1 cellular context compared by ENCODE assay signal in the genomic region with DNA sequence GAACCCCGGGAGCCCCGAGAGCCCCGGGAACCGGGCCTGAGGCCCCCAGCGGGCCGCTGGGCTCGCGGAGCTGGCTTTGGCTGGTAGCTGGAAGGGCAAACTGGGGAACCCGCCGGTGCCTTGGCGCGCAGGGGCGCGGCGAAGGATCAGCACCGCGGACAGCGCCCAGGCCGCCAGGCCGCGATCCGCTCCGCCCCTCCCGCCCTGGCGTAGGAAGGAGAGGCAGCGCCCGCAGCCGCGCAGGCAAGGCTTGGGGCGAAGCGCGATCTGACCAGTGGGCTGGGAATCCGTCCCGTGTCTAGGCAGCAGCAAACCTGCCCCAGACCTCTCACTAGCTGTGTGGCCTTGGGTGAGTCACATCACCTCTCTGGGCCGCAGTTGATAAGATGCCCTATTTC.
TF ChIP-seq lines count a peak whose summit lies in the region.

No MANE protein-coding gene starts in this region.

TF ChIP-seq in HepG2, 621 proteins besides CTCF, POLR2A, EP300 and RAD21 (continued from another document and continues in another):
- TF ChIP-seq ZNF503 (CRISPR knock-in tag; IDR thresholded peaks at IDR 0.05): peak; percentile 84
- TF ChIP-seq ZNF496 (CRISPR knock-in tag; IDR thresholded peaks at IDR 0.05; ENCODE audit: insufficient replicate concordance): no peak
- TF ChIP-seq ZNF816 (CRISPR knock-in tag; IDR thresholded peaks at IDR 0.05; ENCODE audit: borderline replicate concordance): peak; percentile 94
- TF ChIP-seq ZBTB3 (CRISPR knock-in tag; IDR thresholded peaks at IDR 0.05; ENCODE audit: borderline replicate concordance, low read depth): no peak
- TF ChIP-seq ZBTB42 (CRISPR knock-in tag; IDR thresholded peaks at IDR 0.05): peak; percentile 94
- TF ChIP-seq, protein P1, sequence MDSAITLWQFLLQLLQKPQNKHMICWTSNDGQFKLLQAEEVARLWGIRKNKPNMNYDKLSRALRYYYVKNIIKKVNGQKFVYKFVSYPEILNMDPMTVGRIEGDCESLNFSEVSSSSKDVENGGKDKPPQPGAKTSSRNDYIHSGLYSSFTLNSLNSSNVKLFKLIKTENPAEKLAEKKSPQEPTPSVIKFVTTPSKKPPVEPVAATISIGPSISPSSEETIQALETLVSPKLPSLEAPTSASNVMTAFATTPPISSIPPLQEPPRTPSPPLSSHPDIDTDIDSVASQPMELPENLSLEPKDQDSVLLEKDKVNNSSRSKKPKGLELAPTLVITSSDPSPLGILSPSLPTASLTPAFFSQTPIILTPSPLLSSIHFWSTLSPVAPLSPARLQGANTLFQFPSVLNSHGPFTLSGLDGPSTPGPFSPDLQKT (CRISPR knock-in tag; IDR thresholded peaks at IDR 0.05; ENCODE audit: borderline replicate concordance): peak; percentile 71; the same call in 1 of the 2 replicates
- no peak for TF ChIP-seq ZNF326 (CRISPR knock-in tag; IDR thresholded peaks at IDR 0.05; ENCODE audit: borderline replicate concordance)
- peak; percentile 60; the same call in 1 of the 2 replicates for TF ChIP-seq ZNF543 (CRISPR knock-in tag; IDR thresholded peaks at IDR 0.05)
- TF ChIP-seq ZNF136 (CRISPR knock-in tag; IDR thresholded peaks at IDR 0.05; ENCODE audit: low read depth): peak; percentile 63; the same call in 1 of the 2 replicates
- TF ChIP-seq MTF1 (CRISPR knock-in tag; IDR thresholded peaks at IDR 0.05): peak; percentile 91
- peak; percentile 99 for TF ChIP-seq ZNF790 (CRISPR knock-in tag; IDR thresholded peaks at IDR 0.05; ENCODE audit: borderline replicate concordance)
- TF ChIP-seq ZNF781 (CRISPR knock-in tag; IDR thresholded peaks at IDR 0.05; ENCODE audit: borderline replicate concordance, not compliant biosample characterization): peak; percentile 90
- TF ChIP-seq USF2 (IDR thresholded peaks at IDR 0.05; ENCODE audit: low read depth, low read length): no peak
- no peak for TF ChIP-seq USF2 (CRISPR knock-in tag; IDR thresholded peaks at IDR 0.05; ENCODE audit: borderline replicate concordance)
- TF ChIP-seq ZNF124 (CRISPR knock-in tag; IDR thresholded peaks at IDR 0.05): peak; percentile 99
- TF ChIP-seq ZNF12 (CRISPR knock-in tag; IDR thresholded peaks at IDR 0.05): peak; percentile 84
- 0 out of 2 replicates have a peak, but pooled peaks have one; percentile 25 for TF ChIP-seq SIN3B (IDR thresholded peaks at IDR 0.05; ENCODE audit: low read length)
- peak; percentile 94; the same call in 1 of the 2 replicates for TF ChIP-seq MTF2 (CRISPR knock-in tag; IDR thresholded peaks at IDR 0.05; ENCODE audit: borderline replicate concordance)
- peak; percentile 72 for TF ChIP-seq ZFX (CRISPR knock-in tag; IDR thresholded peaks at IDR 0.05; ENCODE audit: low read depth)
- TF ChIP-seq ETV6 (CRISPR knock-in tag; conservative IDR thresholded peaks at IDR 0.05): peak; percentile 99
- TF ChIP-seq ZNF660 (CRISPR knock-in tag; IDR thresholded peaks at IDR 0.05; ENCODE audit: borderline replicate concordance, low read depth): peak; percentile 79; the same call in 1 of the 2 replicates
- peak; percentile 98 for TF ChIP-seq KDM5B (CRISPR knock-in tag; IDR thresholded peaks at IDR 0.05; ENCODE audit: borderline replicate concordance)
- peak; percentile 90 for TF ChIP-seq IKZF5 (CRISPR knock-in tag; IDR thresholded peaks at IDR 0.05)
- peak; percentile 77 for TF ChIP-seq BCL6 (CRISPR knock-in tag; IDR thresholded peaks at IDR 0.05)
- peak; percentile 60; the same call in 1 of the 2 replicates for TF ChIP-seq ZNF7 (CRISPR knock-in tag; IDR thresholded peaks at IDR 0.05)
- TF ChIP-seq KAT7 (CRISPR knock-in tag; IDR thresholded peaks at IDR 0.05; ENCODE audit: borderline replicate concordance): no peak
- TF ChIP-seq ZFP62 (CRISPR knock-in tag; IDR thresholded peaks at IDR 0.05): no peak
- peak; percentile 68 for TF ChIP-seq ZNF567 (CRISPR knock-in tag; IDR thresholded peaks at IDR 0.05; ENCODE audit: borderline replicate concordance)
- TF ChIP-seq GPN1 (CRISPR knock-in tag; IDR thresholded peaks at IDR 0.05; ENCODE audit: borderline replicate concordance): peak; percentile 95; the same call in 1 of the 2 replicates
- TF ChIP-seq, protein P2, sequence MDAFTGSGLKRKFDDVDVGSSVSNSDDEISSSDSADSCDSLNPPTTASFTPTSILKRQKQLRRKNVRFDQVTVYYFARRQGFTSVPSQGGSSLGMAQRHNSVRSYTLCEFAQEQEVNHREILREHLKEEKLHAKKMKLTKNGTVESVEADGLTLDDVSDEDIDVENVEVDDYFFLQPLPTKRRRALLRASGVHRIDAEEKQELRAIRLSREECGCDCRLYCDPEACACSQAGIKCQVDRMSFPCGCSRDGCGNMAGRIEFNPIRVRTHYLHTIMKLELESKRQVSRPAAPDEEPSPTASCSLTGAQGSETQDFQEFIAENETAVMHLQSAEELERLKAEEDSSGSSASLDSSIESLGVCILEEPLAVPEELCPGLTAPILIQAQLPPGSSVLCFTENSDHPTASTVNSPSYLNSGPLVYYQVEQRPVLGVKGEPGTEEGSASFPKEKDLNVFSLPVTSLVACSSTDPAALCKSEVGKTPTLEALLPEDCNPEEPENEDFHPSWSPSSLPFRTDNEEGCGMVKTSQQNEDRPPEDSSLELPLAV (CRISPR knock-in tag; conservative IDR thresholded peaks at IDR 0.05; ENCODE audit: low read depth): peak; percentile 94
- no peak for TF ChIP-seq ELF1 (CRISPR knock-in tag; IDR thresholded peaks at IDR 0.05)
- TF ChIP-seq ZNF747 (CRISPR knock-in tag; IDR thresholded peaks at IDR 0.05; ENCODE audit: borderline replicate concordance): peak; percentile 70; the same call in 1 of the 2 replicates
- TF ChIP-seq TEAD2 (CRISPR knock-in tag; IDR thresholded peaks at IDR 0.05): peak; percentile 94
- TF ChIP-seq ZNF282 (IDR thresholded peaks at IDR 0.05; ENCODE audit: partially characterized antibody): no peak
- TF ChIP-seq ZNF350 (CRISPR knock-in tag; IDR thresholded peaks at IDR 0.05; ENCODE audit: borderline replicate concordance, low read depth): peak; percentile 72
- TF ChIP-seq PLRG1 (conservative IDR thresholded peaks at IDR 0.05): no peak
- TF ChIP-seq, protein P3, sequence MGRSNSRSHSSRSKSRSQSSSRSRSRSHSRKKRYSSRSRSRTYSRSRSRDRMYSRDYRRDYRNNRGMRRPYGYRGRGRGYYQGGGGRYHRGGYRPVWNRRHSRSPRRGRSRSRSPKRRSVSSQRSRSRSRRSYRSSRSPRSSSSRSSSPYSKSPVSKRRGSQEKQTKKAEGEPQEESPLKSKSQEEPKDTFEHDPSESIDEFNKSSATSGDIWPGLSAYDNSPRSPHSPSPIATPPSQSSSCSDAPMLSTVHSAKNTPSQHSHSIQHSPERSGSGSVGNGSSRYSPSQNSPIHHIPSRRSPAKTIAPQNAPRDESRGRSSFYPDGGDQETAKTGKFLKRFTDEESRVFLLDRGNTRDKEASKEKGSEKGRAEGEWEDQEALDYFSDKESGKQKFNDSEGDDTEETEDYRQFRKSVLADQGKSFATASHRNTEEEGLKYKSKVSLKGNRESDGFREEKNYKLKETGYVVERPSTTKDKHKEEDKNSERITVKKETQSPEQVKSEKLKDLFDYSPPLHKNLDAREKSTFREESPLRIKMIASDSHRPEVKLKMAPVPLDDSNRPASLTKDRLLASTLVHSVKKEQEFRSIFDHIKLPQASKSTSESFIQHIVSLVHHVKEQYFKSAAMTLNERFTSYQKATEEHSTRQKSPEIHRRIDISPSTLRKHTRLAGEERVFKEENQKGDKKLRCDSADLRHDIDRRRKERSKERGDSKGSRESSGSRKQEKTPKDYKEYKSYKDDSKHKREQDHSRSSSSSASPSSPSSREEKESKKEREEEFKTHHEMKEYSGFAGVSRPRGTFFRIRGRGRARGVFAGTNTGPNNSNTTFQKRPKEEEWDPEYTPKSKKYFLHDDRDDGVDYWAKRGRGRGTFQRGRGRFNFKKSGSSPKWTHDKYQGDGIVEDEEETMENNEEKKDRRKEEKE (IDR thresholded peaks at IDR 0.05): no peak
- TF ChIP-seq NR1H2 (CRISPR knock-in tag; IDR thresholded peaks at IDR 0.05; ENCODE audit: borderline replicate concordance, low read depth): peak; percentile 91
- TF ChIP-seq SNRNP70 (IDR thresholded peaks at IDR 0.05; ENCODE audit: low read depth, low read length): no peak
- TF ChIP-seq ZNF564 (CRISPR knock-in tag; IDR thresholded peaks at IDR 0.05): peak; percentile 97
- TF ChIP-seq, protein P4, sequence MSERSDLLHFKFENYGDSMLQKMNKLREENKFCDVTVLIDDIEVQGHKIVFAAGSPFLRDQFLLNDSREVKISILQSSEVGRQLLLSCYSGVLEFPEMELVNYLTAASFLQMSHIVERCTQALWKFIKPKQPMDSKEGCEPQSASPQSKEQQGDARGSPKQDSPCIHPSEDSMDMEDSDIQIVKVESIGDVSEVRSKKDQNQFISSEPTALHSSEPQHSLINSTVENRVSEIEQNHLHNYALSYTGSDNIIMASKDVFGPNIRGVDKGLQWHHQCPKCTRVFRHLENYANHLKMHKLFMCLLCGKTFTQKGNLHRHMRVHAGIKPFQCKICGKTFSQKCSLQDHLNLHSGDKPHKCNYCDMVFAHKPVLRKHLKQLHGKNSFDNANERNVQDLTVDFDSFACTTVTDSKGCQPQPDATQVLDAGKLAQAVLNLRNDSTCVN (CRISPR knock-in tag; IDR thresholded peaks at IDR 0.05; ENCODE audit: borderline replicate concordance): peak; percentile 94
- no peak for TF ChIP-seq ZNF260 (CRISPR knock-in tag; IDR thresholded peaks at IDR 0.05; ENCODE audit: borderline replicate concordance, low read depth)
- TF ChIP-seq JUNB (CRISPR knock-in tag; IDR thresholded peaks at IDR 0.05; ENCODE audit: borderline replicate concordance): peak; percentile 65; the same call in 1 of the 2 replicates
- peak; percentile 60 for TF ChIP-seq YY1 (IDR thresholded peaks at IDR 0.05; ENCODE audit: insufficient read depth, insufficient replicate concordance, low read depth, low read length)
- peak; percentile 89; the same call in 1 of the 2 replicates for TF ChIP-seq RELA (CRISPR knock-in tag; IDR thresholded peaks at IDR 0.05)
- TF ChIP-seq ZNF121 (CRISPR knock-in tag; IDR thresholded peaks at IDR 0.05): 0 out of 2 replicates have a peak, but pooled peaks have one; percentile 11
- TF ChIP-seq RNF2 (conservative IDR thresholded peaks at IDR 0.05; ENCODE audit: low read depth): no peak
- peak; percentile 94 for TF ChIP-seq ZNF616 (CRISPR knock-in tag; IDR thresholded peaks at IDR 0.05; ENCODE audit: low read depth)
- no peak for TF ChIP-seq ZNF569 (CRISPR knock-in tag; IDR thresholded peaks at IDR 0.05; ENCODE audit: borderline replicate concordance)
- peak; percentile 88; the same call in 1 of the 2 replicates for TF ChIP-seq ZNF674 (CRISPR knock-in tag; IDR thresholded peaks at IDR 0.05; ENCODE audit: low read depth)
- TF ChIP-seq FLYWCH1 (CRISPR knock-in tag; IDR thresholded peaks at IDR 0.05): peak; percentile 93
- peak; percentile 91 for TF ChIP-seq ISL2 (CRISPR knock-in tag; IDR thresholded peaks at IDR 0.05)
- no peak for TF ChIP-seq ZBTB46 (CRISPR knock-in tag; IDR thresholded peaks at IDR 0.05; ENCODE audit: borderline replicate concordance)
